In genomic region chr2:182057002-182057401, GRCh38 we compare ENCODE assay signal across 13 cellular contexts.
"Had no signal": no experiment of that assay in that cellular context is flagged by ENCODE, and none has a peak within 500 bp of the region (broad histone marks: within the 10 kb centered on the region; RNA-seq: fewer than 3 reads in every experiment).

No MANE protein-coding gene starts in this region.

- DNase-seq: colonic mucosa; dermis blood vessel endothelial cell; foreskin keratinocyte; head of caudate nucleus; kidney glomerular epithelial cell; mammary epithelial cell; naive thymus-derived CD4-positive, alpha-beta T cell; nephron progenitor cell; right cardiac atrium; small intestine; stimulated activated CD4-positive, alpha-beta T cell treated with anti-CD3 and anti-CD28 coated beads, Interleukin-12 subunit alpha, Interleukin-12 subunit beta, amount 100 ng/mL, for 4 hours; stimulated activated naive CD4-positive, alpha-beta T cell treated with Interleukin-2 at 50 U/mL for 16 hours; trophoblast cell had no signal
